In the genomic region with DNA sequence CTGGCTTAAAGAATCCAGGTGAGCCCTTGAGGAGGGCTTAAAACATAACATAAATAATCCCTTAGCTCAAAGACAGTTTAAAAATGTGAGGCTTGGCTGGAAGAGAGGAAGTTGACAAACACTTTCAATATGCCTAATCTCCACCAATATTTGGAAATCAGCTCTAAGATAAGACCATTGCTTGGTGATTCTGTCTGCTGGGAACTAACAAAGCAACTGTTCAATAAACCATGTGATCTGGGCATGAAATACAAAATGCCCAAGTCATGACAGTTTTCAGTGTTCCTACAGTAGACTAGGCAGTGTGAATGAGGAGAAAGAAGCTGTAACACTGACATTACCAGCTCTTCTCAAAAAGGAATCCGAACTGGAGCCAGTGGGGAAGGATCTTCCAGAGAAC, we compare ENCODE assay signal across 1 cellular context.
TF ChIP-seq lines count a peak whose summit lies in the region.

No MANE protein-coding gene starts in this region.

TF ChIP-seq in HepG2, 621 proteins besides CTCF, POLR2A, EP300 and RAD21:
- TF ChIP-seq ZNF883 (CRISPR knock-in tag; IDR thresholded peaks at IDR 0.05; ENCODE audit: not compliant biosample characterization) (no peak), FIP1L1 (IDR thresholded peaks at IDR 0.05; ENCODE audit: borderline replicate concordance, insufficient read depth, low read depth, low read length) (no peak), ADNP (CRISPR knock-in tag; IDR thresholded peaks at IDR 0.05) (no peak), CC2D1A (CRISPR knock-in tag; IDR thresholded peaks at IDR 0.05) (no peak), ZNF337 (CRISPR knock-in tag; IDR thresholded peaks at IDR 0.05; ENCODE audit: borderline replicate concordance, low read depth) (no peak), ZMYM3 (CRISPR knock-in tag; IDR thresholded peaks at IDR 0.05) (no peak), KDM2A (CRISPR knock-in tag; IDR thresholded peaks at IDR 0.05; ENCODE audit: borderline replicate concordance, low read depth) (no peak)
